20 cellular contexts compared by ENCODE assay signal in genomic region chr17:13725286-13725990, GRCh38.
A peak's percentile ranks its signal among the peaks of the same experiment; 100 is the strongest.
DNase-seq lines count a peak whose midpoint lies in the region; ATAC-seq, FAIRE-seq and TF ChIP-seq lines count a peak whose summit lies in the region.
"Had no signal": no experiment of that assay in that cellular context is flagged by ENCODE, and none has a peak within 500 bp of the region (broad histone marks: within the 10 kb centered on the region; RNA-seq: fewer than 3 reads in every experiment).

No MANE protein-coding gene starts in this region.

- no peak for TF ChIP-seq EP300 in transverse colon (IDR thresholded peaks at IDR 0.05; ENCODE audit: low read depth)

- TF ChIP-seq CTCF in HEK293 (tag by site-specific recombination; IDR thresholded peaks at IDR 0.05) (no peak), fibroblast of villous mesenchyme (IDR thresholded peaks at IDR 0.05; ENCODE audit: insufficient read depth, low read depth, low read length) (no peak), transverse colon (IDR thresholded peaks at IDR 0.05) (no peak), nephron progenitor cell (IDR thresholded peaks at IDR 0.05) (no peak)

- H3K4me1 Mint-ChIP-seq in nephron progenitor cell, result peaks cover 14% of the 10 kb centered on the region
- H3K4me1 Mint-ChIP-seq: activated B cell treated with CpG ODN at 0.5 μM for 24 hours; CD4-positive, alpha-beta memory T cell had no signal

- H3K36me3 ChIP-seq in HEK293 (ENCODE audit: control insufficient read depth in 2 of 2, insufficient read depth in 1 of 2, low read length in 2 of 2) (no peaks in the 10 kb centered on the region), transverse colon (no peaks in the 10 kb centered on the region)
- H3K36me3 ChIP-seq: cardiac muscle cell, heart left ventricle, left lung had no signal

- no peaks in the 10 kb centered on the region for H3K4me1 ChIP-seq in HEK293 (ENCODE audit: control insufficient read depth, insufficient read depth, low read length)
- H3K4me1 ChIP-seq in transverse colon, result no peaks in the 10 kb centered on the region
- H3K4me1 ChIP-seq: heart left ventricle, left lung had no signal

- in situ Hi-C loops in transverse colon (cut with MboI; ENCODE audit: low pct_ligation_motif_present in 1 of 4, low pct_unique_long_range_greater_than_20kb in 1 of 4, low sequenced_read_pairs in 3 of 4), result no loop called here

- CTCF ChIA-PET in HEK293 (lab: Yijun Ruan, JAX), result interaction anchor here (0.7 kb wide), 2 partner anchors 86 to 265 kb away, joined by 3 read pairs; no protein-coding TSS in a partner anchor

- FAIRE-seq in urothelium cell line (lab: Jason Lieb, UNC), result no peak

- intact Hi-C loops in transverse colon (cut with DNase I; ENCODE audit: low total_unique reads), result no loop called here

- no peaks in the 10 kb centered on the region for H3K36me3 Mint-ChIP-seq in nephron progenitor cell (ENCODE audit: low read depth)
- H3K36me3 Mint-ChIP-seq: CD4-positive, alpha-beta memory T cell; natural killer cell treated with Interleukin-12 subunit alpha and Interleukin-12 subunit beta and Interleukin-15 and Interleukin-18, amount 100 ng/mL, for 72 hours had no signal

- ATAC-seq in SK-N-SH treated with all-trans-retinoic acid at 6 μM for 48 hours, result peak; percentile 82
- ATAC-seq: heart left ventricle; left lung; natural killer cell treated with Interleukin-12 subunit alpha and Interleukin-12 subunit beta and Interleukin-15 and Interleukin-18, amount 100 ng/mL, for 72 hours had no signal

- DNase-seq in fibroblast of villous mesenchyme (ENCODE audit: low read depth) (peak; percentile 44), urothelium cell line (ENCODE audit: low spot score) (peak; percentile 25), DMS53 treated with DMSO at 0.1 percent for 48 hours (lab: John Stamatoyannopoulos, UW; ENCODE audit: unreplicated experiment) (no peak), transverse colon (no peak), nephron progenitor cell (no peak)
- DNase-seq: activated B cell treated with CpG ODN at 0.5 μM for 24 hours; CD4-positive, alpha-beta memory T cell; endodermal cell; heart left ventricle; left lung; MM.1S; NCI-H2227 treated with DMSO at 0.1 percent for 48 hours; retina; stimulated activated CD4-positive, alpha-beta T cell treated with anti-CD3 and anti-CD28 coated beads, Interleukin-4, amount 100 ng/mL, for 24 hours; stimulated activated naive CD4-positive, alpha-beta T cell; SW 1271 had no signal

- H3K9me3 ChIP-seq in HEK293 (ENCODE audit: control insufficient read depth, insufficient read depth, low read depth, low read length) (no peaks in the 10 kb centered on the region), transverse colon (no peaks in the 10 kb centered on the region)
- H3K9me3 ChIP-seq: heart left ventricle, left lung had no signal

- 10 to 27% methylated on average over 2 of the region's 2 CpGs for WGBS in transverse colon (ENCODE audit: low coverage in 1 of 2), 2 donors

- TF ChIP-seq POLR2A in transverse colon (IDR thresholded peaks at IDR 0.05), result no peak

- no peak overlapping the region for H3K4me3 Mint-ChIP-seq in nephron progenitor cell
- H3K4me3 Mint-ChIP-seq: activated B cell treated with CpG ODN at 0.5 μM for 24 hours; CD4-positive, alpha-beta memory T cell; endodermal cell; natural killer cell treated with Interleukin-12 subunit alpha and Interleukin-12 subunit beta and Interleukin-15 and Interleukin-18, amount 100 ng/mL, for 72 hours had no signal

- no peaks in the 10 kb centered on the region for H3K9me3 Mint-ChIP-seq in nephron progenitor cell
- H3K9me3 Mint-ChIP-seq: activated B cell treated with CpG ODN at 0.5 μM for 24 hours; CD4-positive, alpha-beta memory T cell; endodermal cell; natural killer cell treated with Interleukin-12 subunit alpha and Interleukin-12 subunit beta and Interleukin-15 and Interleukin-18, amount 100 ng/mL, for 72 hours had no signal

- H3K27me3 ChIP-seq in transverse colon, result no peaks in the 10 kb centered on the region
- H3K27me3 ChIP-seq: cardiac muscle cell, left lung had no signal

- peaks cover 3% of the 10 kb centered on the region for H3K27me3 Mint-ChIP-seq in nephron progenitor cell (ENCODE audit: low read depth, poor library complexity)
- H3K27me3 Mint-ChIP-seq: CD4-positive, alpha-beta memory T cell had no signal

- POLR2A ChIA-PET in HEK293 (lab: Yijun Ruan, JAX), result no interaction called here

- H3K27ac ChIP-seq in HEK293 (ENCODE audit: extremely low read depth, low read depth, low read length) (no peak overlapping the region), transverse colon (no peak overlapping the region)
- H3K27ac ChIP-seq: cardiac muscle cell, heart left ventricle, left lung had no signal

- no peak overlapping the region for H3K27ac Mint-ChIP-seq in nephron progenitor cell
- H3K27ac Mint-ChIP-seq: activated B cell treated with CpG ODN at 0.5 μM for 24 hours; CD4-positive, alpha-beta memory T cell; endodermal cell; natural killer cell treated with Interleukin-12 subunit alpha and Interleukin-12 subunit beta and Interleukin-15 and Interleukin-18, amount 100 ng/mL, for 72 hours had no signal

- H3K4me3 ChIP-seq in HEK293 (ENCODE audit: low read depth, low read length), result no peak overlapping the region
- H3K4me3 ChIP-seq in fibroblast of villous mesenchyme (ENCODE audit: low read depth, low read length), result no peak overlapping the region
- H3K4me3 ChIP-seq in transverse colon, result no peak overlapping the region
- H3K4me3 ChIP-seq: cardiac muscle cell, heart left ventricle, left lung had no signal

TF ChIP-seq in HEK293, 187 proteins besides CTCF, POLR2A, EP300 and RAD21:
- TF ChIP-seq ZIC2 (tag by site-specific recombination; IDR thresholded peaks at IDR 0.05) (0 out of 2 replicates have a peak, but pooled peaks have one; percentile 11), ZNF26 (tag by site-specific recombination; IDR thresholded peaks at IDR 0.05) (no peak), ZNF341 (tag by site-specific recombination; IDR thresholded peaks at IDR 0.05; ENCODE audit: low read depth) (no peak), ZNF600 (tag by site-specific recombination; IDR thresholded peaks at IDR 0.05) (no peak)

TF ChIP-seq in SK-N-SH treated with all-trans-retinoic acid at 6 μM for 48 hours, 23 proteins besides CTCF, POLR2A, EP300 and RAD21:
- TF ChIP-seq, protein P1, sequence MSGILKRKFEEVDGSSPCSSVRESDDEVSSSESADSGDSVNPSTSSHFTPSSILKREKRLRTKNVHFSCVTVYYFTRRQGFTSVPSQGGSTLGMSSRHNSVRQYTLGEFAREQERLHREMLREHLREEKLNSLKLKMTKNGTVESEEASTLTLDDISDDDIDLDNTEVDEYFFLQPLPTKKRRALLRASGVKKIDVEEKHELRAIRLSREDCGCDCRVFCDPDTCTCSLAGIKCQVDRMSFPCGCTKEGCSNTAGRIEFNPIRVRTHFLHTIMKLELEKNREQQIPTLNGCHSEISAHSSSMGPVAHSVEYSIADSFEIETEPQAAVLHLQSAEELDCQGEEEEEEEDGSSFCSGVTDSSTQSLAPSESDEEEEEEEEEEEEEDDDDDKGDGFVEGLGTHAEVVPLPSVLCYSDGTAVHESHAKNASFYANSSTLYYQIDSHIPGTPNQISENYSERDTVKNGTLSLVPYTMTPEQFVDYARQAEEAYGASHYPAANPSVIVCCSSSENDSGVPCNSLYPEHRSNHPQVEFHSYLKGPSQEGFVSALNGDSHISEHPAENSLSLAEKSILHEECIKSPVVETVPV (CRISPR knock-in tag; IDR thresholded peaks at IDR 0.05), result no peak
- no peak for TF ChIP-seq TCF4 (CRISPR knock-in tag; IDR thresholded peaks at IDR 0.05; ENCODE audit: borderline replicate concordance)
- no peak for TF ChIP-seq ZNF70 (CRISPR knock-in tag; IDR thresholded peaks at IDR 0.05)
- TF ChIP-seq OSR1 (CRISPR knock-in tag; IDR thresholded peaks at IDR 0.05), result no peak
- no peak for TF ChIP-seq ARNTL (CRISPR knock-in tag; IDR thresholded peaks at IDR 0.05; ENCODE audit: borderline replicate concordance, low read depth)
- no peak for TF ChIP-seq ZC3H10 (CRISPR knock-in tag; IDR thresholded peaks at IDR 0.05)
- TF ChIP-seq ZNF8 (CRISPR knock-in tag; IDR thresholded peaks at IDR 0.05), result no peak
- no peak for TF ChIP-seq CSDC2 (CRISPR knock-in tag; IDR thresholded peaks at IDR 0.05)
- no peak for TF ChIP-seq SNAI2 (CRISPR knock-in tag; IDR thresholded peaks at IDR 0.05)
- no peak for TF ChIP-seq ZFP3 (CRISPR knock-in tag; IDR thresholded peaks at IDR 0.05)
- TF ChIP-seq ESRRG (CRISPR knock-in tag; IDR thresholded peaks at IDR 0.05), result no peak
- TF ChIP-seq GLIS3 (CRISPR knock-in tag; IDR thresholded peaks at IDR 0.05), result no peak
- TF ChIP-seq, protein P2, sequence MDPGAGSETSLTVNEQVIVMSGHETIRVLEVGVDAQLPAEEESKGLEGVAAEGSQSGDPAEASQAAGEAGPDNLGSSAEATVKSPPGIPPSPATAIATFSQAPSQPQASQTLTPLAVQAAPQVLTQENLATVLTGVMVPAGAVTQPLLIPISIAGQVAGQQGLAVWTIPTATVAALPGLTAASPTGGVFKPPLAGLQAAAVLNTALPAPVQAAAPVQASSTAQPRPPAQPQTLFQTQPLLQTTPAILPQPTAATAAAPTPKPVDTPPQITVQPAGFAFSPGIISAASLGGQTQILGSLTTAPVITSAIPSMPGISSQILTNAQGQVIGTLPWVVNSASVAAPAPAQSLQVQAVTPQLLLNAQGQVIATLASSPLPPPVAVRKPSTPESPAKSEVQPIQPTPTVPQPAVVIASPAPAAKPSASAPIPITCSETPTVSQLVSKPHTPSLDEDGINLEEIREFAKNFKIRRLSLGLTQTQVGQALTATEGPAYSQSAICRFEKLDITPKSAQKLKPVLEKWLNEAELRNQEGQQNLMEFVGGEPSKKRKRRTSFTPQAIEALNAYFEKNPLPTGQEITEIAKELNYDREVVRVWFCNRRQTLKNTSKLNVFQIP (CRISPR knock-in tag; IDR thresholded peaks at IDR 0.05; ENCODE audit: borderline replicate concordance, low read depth), result no peak

Comparison
In these comparisons a context has a peak if more than half of its experiments do, and no peak if none do; other contexts are left out.
1. DNase-seq: peak in fibroblast of villous mesenchyme (single experiment) and urothelium cell line (single experiment); none in DMS53 treated with DMSO at 0.1 percent for 48 hours (single experiment), transverse colon (single experiment) and nephron progenitor cell (single experiment).